Comparison of ENCODE assay signal across 10 cellular contexts in genomic region chr4:38869511-38869910, GRCh38. TPM values are rescaled to one million over a fixed set of nuclear protein-coding genes. Genes with fewer than 3 reads are reported as not detected.
DNase-seq lines count a peak whose midpoint lies in the region; ATAC-seq and TF ChIP-seq lines count a peak whose summit lies in the region.
"Had no signal": no experiment of that assay in that cellular context is flagged by ENCODE, and none has a peak within 500 bp of the region (broad histone marks: within the 10 kb centered on the region; RNA-seq: fewer than 3 reads in every experiment).

No MANE protein-coding gene starts in this region.

- no peak overlapping the region for H3K27ac ChIP-seq in A673 (ENCODE audit: low read depth, low read length, poor library complexity, severe bottlenecking)
- no peak overlapping the region for H3K27ac ChIP-seq in Karpas-422 (ENCODE audit: low read length)
- peak overlapping the region; percentile 89 to 95 (median 95) for H3K27ac ChIP-seq in esophagus muscularis mucosa (replicated peaks in 1 of 4)

- no peaks in the 10 kb centered on the region for H3K79me2 ChIP-seq in Karpas-422 (ENCODE audit: low read length)

- H3K4me3 ChIP-seq in A673 (ENCODE audit: low read depth, low read length, poor library complexity, severe bottlenecking) = no peak overlapping the region
- H3K4me3 ChIP-seq in Karpas-422 (ENCODE audit: low read length) = no peak overlapping the region
- H3K4me3 ChIP-seq in esophagus muscularis mucosa = peak overlapping the region; percentile 62 to 90 (median 87)

- H3K9me3 Mint-ChIP-seq in osteocyte (ENCODE audit: unreplicated experiment) = peaks cover 2% of the 10 kb centered on the region
- H3K9me3 Mint-ChIP-seq: activated naive CD8-positive, alpha-beta T cell treated with anti-CD3 and anti-CD28 coated beads, Interleukin-2, amount 10 ng/mL, durations not matched to agents 7 days and 5 days had no signal

- H3K27ac Mint-ChIP-seq in osteocyte (ENCODE audit: unreplicated experiment) = peak overlapping the region; percentile 97
- H3K27ac Mint-ChIP-seq: activated naive CD8-positive, alpha-beta T cell treated with anti-CD3 and anti-CD28 coated beads, Interleukin-2, amount 10 ng/mL, durations not matched to agents 7 days and 5 days had no signal

- no peak overlapping the region for H3K9ac ChIP-seq in Karpas-422 (ENCODE audit: low read length)

- TF ChIP-seq CTCF in A673 (conservative IDR thresholded peaks at IDR 0.05; ENCODE audit: low read depth, low read length) = no peak
- no peak for TF ChIP-seq CTCF in esophagus muscularis mucosa (IDR thresholded peaks at IDR 0.05)
- TF ChIP-seq CTCF in osteocyte (IDR thresholded peaks at IDR 0.05) = no peak

- H3K4me1 ChIP-seq in A673 (ENCODE audit: insufficient read depth, low read length, poor library complexity, severe bottlenecking) (no peaks in the 10 kb centered on the region), Karpas-422 (ENCODE audit: low read length) (peaks cover 12% of the 10 kb centered on the region), esophagus muscularis mucosa (peaks cover 12 to 66% (median 60%) of the 10 kb centered on the region in 4 donors)

- POLR2A ChIA-PET in A673 (lab: Charles Lee; ENCODE audit: low non-redundant PET) = no interaction called here
- POLR2A ChIA-PET in HEK293T (lab: Yijun Ruan, JAX) = interaction anchor here (1.4 kb wide), 1 partner anchor 589 kb away, joined by 3 read pairs; the partner anchor contains the start of genes LIAS and RPL9

- peaks cover 19% of the 10 kb centered on the region for H3K36me3 Mint-ChIP-seq in osteocyte (ENCODE audit: unreplicated experiment)
- H3K36me3 Mint-ChIP-seq: activated naive CD8-positive, alpha-beta T cell treated with anti-CD3 and anti-CD28 coated beads, Interleukin-2, amount 10 ng/mL, durations not matched to agents 7 days and 5 days had no signal

- CTCF ChIA-PET in A673 (lab: Charles Lee) (no interaction called here), HEK293T (lab: Yijun Ruan, JAX) (interaction anchor here (0.6 kb wide), 1 partner anchor 115 kb away, joined by 3 read pairs; no protein-coding TSS in a partner anchor)

- BruUV-seq in A673 (replicated peaks; lab: Mats Ljungman, UMichigan) = TSS peak; percentile 39

- H4K20me1 ChIP-seq in Karpas-422 (ENCODE audit: insufficient read depth, low read depth, low read length) = no peaks in the 10 kb centered on the region

- no peak for ATAC-seq in GM21447 (IDR thresholded peaks at IDR 0.05; ENCODE audit: unreplicated experiment)

- H3K9me2 ChIP-seq in Karpas-422 (replicated peaks; ENCODE audit: insufficient read depth, low read length) = no peaks in the 10 kb centered on the region

- no peaks in the 10 kb centered on the region for H3K27me3 Mint-ChIP-seq in osteocyte (ENCODE audit: unreplicated experiment)

- no peaks in the 10 kb centered on the region for H3K36me3 ChIP-seq in A673 (ENCODE audit: insufficient read depth, low read length, poor library complexity, severe bottlenecking)
- no peaks in the 10 kb centered on the region for H3K36me3 ChIP-seq in Karpas-422 (ENCODE audit: insufficient read depth, low read length)
- H3K36me3 ChIP-seq in esophagus muscularis mucosa = peaks cover 0 to 15% (median 0%) of the 10 kb centered on the region in 4 donors

- WGBS in esophagus muscularis mucosa = 29% methylated on average over 2 of the region's 2 CpGs

- TF ChIP-seq POLR2A in esophagus muscularis mucosa (IDR thresholded peaks at IDR 0.05; ENCODE audit: low read depth) = no peak

- H3K4me1 Mint-ChIP-seq in osteocyte (ENCODE audit: unreplicated experiment) = peaks cover 51% of the 10 kb centered on the region

- TF ChIP-seq EP300 in esophagus muscularis mucosa (IDR thresholded peaks at IDR 0.05) = no peak

- H3K9me3 ChIP-seq in A673 (ENCODE audit: low read depth, low read length, poor library complexity, severe bottlenecking) (no peaks in the 10 kb centered on the region), Karpas-422 (ENCODE audit: low read length) (no peaks in the 10 kb centered on the region), esophagus muscularis mucosa (no peaks in the 10 kb centered on the region)

- no peak overlapping the region for H3K4me2 ChIP-seq in Karpas-422 (ENCODE audit: low read depth, low read length, poor library complexity, severe bottlenecking)

- no peak overlapping the region for H2AFZ ChIP-seq in Karpas-422 (ENCODE audit: low read length)

- H3K27me3 ChIP-seq in A673 (replicated peaks; ENCODE audit: insufficient read depth, low read depth, low read length, poor library complexity) = no peaks in the 10 kb centered on the region
- H3K27me3 ChIP-seq in Karpas-422 (ENCODE audit: low read length) = no peaks in the 10 kb centered on the region
- no peaks in the 10 kb centered on the region for H3K27me3 ChIP-seq in esophagus muscularis mucosa

- intact Hi-C loops in A673 (cut with micrococcal nuclease; ENCODE audit: unreplicated experiment) = no loop called here
- intact Hi-C loops in esophagus muscularis mucosa (cut with DNase I) = no loop called here

- DNase-seq in A673 (ENCODE audit: low spot score) = no peak
- DNase-seq in Karpas-422 = peak; percentile 34
- DNase-seq in esophagus muscularis mucosa (ENCODE audit: extremely low spot score) = no peak
- DNase-seq in osteocyte (ENCODE audit: extremely low spot score, unreplicated experiment) = no peak
- DNase-seq in DMS 273 treated with DMSO at 0.1 percent for 48 hours (lab: John Stamatoyannopoulos, UW) = no peak
- no peak for DNase-seq in NCI-H2171 treated with DMSO at 0.1 percent for 48 hours (lab: John Stamatoyannopoulos, UW)
- DNase-seq in HEK293T (ENCODE audit: extremely low spot score) = no peak
- DNase-seq: activated naive CD8-positive, alpha-beta T cell treated with anti-CD3 and anti-CD28 coated beads, Interleukin-2, amount 10 ng/mL, durations not matched to agents 7 days and 5 days; NCI-H2081 had no signal

- H3K4me3 Mint-ChIP-seq in osteocyte (ENCODE audit: unreplicated experiment) = peak overlapping the region; percentile 89
- H3K4me3 Mint-ChIP-seq: activated naive CD8-positive, alpha-beta T cell treated with anti-CD3 and anti-CD28 coated beads, Interleukin-2, amount 10 ng/mL, durations not matched to agents 7 days and 5 days had no signal

TF ChIP-seq in HEK293T, 16 proteins besides CTCF, POLR2A, EP300 and RAD21:
- TF ChIP-seq LEF1 (IDR thresholded peaks at IDR 0.05; ENCODE audit: borderline replicate concordance) (no peak), NFRKB (IDR thresholded peaks at IDR 0.05) (no peak), SP1 (IDR thresholded peaks at IDR 0.05) (no peak), ZNF384 (IDR thresholded peaks at IDR 0.05) (no peak), FOXK2 (IDR thresholded peaks at IDR 0.05) (no peak), BHLHE40 (IDR thresholded peaks at IDR 0.05; ENCODE audit: borderline replicate concordance) (no peak)

RNA-seq across cellular contexts. Expression of gene FAM114A1, which starts 1.9 kb away (rescaled TPM):
- total RNA-seq in A673 (2021) (4.2 and 6.3 TPM in 2 replicates), esophagus muscularis mucosa (100 to 1,000 TPM in 3 of 4 donors, 10 to 100 TPM in 1; 88.6 to 145 (median 110) TPM), osteocyte (120 and 139 TPM in 2 replicates)
- total RNA-seq in Karpas-422 (2014; rRNA removed; shearing (Covaris generic); ENCODE audit: low replicate concordance) = 1.6 and 4.1 TPM in 2 replicates

RNA-seq across cellular contexts. Expression of gene TLR6, which starts 12.9 kb away (rescaled TPM):
- total RNA-seq in A673 (2021) (0.59 and 1.5 TPM in 2 replicates), esophagus muscularis mucosa (1 to 10 TPM; 1.1 to 1.8 (median 1.7) TPM), osteocyte (2.5 TPM in 2 replicates)
- total RNA-seq in Karpas-422 (2014; rRNA removed; shearing (Covaris generic); ENCODE audit: low replicate concordance) = 12.4 and 39.9 TPM in 2 replicates

Comparison
In these comparisons a context has a peak if more than half of its experiments do, and no peak if none do; other contexts are left out.
1. H3K27ac ChIP-seq: peak in esophagus muscularis mucosa (4 of 4); none in A673 (single experiment) and Karpas-422 (single experiment).
2. H3K4me3 ChIP-seq: peak in esophagus muscularis mucosa (4 of 4); none in A673 (single experiment) and Karpas-422 (single experiment).
3. RNA of gene FAM114A1, which starts 1.9 kb away (total RNA-seq): 120 to 139 TPM in osteocyte and 88.6 to 145 TPM in esophagus muscularis mucosa; 4.2 to 6.3 TPM in A673 and 1.6 to 4.1 TPM in Karpas-422; every median in the first group is over 10 times any median in the second.